Comparison of ENCODE assay signal across 16 cellular contexts in genomic region chrX:17633546-17633945, GRCh38.
DNase-seq lines count a peak whose midpoint lies in the region; FAIRE-seq and TF ChIP-seq lines count a peak whose summit lies in the region.
"Had no signal": no experiment of that assay in that cellular context is flagged by ENCODE, and none has a peak within 500 bp of the region (broad histone marks: within the 10 kb centered on the region; RNA-seq: fewer than 3 reads in every experiment).

No MANE protein-coding gene starts in this region.

- in situ Hi-C loops in HAP-1 (cut with MboI; ENCODE audit: low sequenced_read_pairs), result no loop called here

- peak overlapping the region; percentile 49 for H3K4me3 Mint-ChIP-seq in T-helper 1 cell treated with Interleukin-12 subunit alpha and Interleukin-12 subunit beta and Interleukin-4 antibody, amounts not matched to agents 30 μg/mL and 1 μg/mL, for 36 hours
- H3K4me3 Mint-ChIP-seq in activated T-helper 2 cell treated with anti-CD3 and anti-CD28 coated beads, Interferon-gamma antibody, Interleukin-2, Interleukin-4, amounts not matched to agents 10 μg/mL and 5 μg/mL and 100 μg/mL, durations not matched to agents 14 hours and 24 hours and 36 hours (ENCODE audit: low read depth), result peak overlapping the region; percentile 35
- H3K4me3 Mint-ChIP-seq in osteocyte (ENCODE audit: unreplicated experiment), result no peak overlapping the region

- no peak for TF ChIP-seq CTCF in osteocyte (IDR thresholded peaks at IDR 0.05)

- H3K4me3 ChIP-seq in HAP-1, result no peak overlapping the region
- H3K4me3 ChIP-seq: suprapubic skin had no signal

- intact Hi-C loops in activated T-helper 2 cell treated with anti-CD3 and anti-CD28 coated beads, Interferon-gamma antibody, Interleukin-2, Interleukin-4, amounts not matched to agents 10 μg/mL and 5 μg/mL and 100 μg/mL, durations not matched to agents 14 hours and 24 hours and 36 hours (cut with micrococcal nuclease), result no loop called here

- no peaks in the 10 kb centered on the region for H3K27me3 Mint-ChIP-seq in T-helper 1 cell treated with Interleukin-12 subunit alpha and Interleukin-12 subunit beta and Interleukin-4 antibody, amounts not matched to agents 30 μg/mL and 1 μg/mL, for 36 hours (ENCODE audit: low read depth)
- no peaks in the 10 kb centered on the region for H3K27me3 Mint-ChIP-seq in activated T-helper 2 cell treated with anti-CD3 and anti-CD28 coated beads, Interferon-gamma antibody, Interleukin-2, Interleukin-4, amounts not matched to agents 10 μg/mL and 5 μg/mL and 100 μg/mL, durations not matched to agents 14 hours and 24 hours and 36 hours (ENCODE audit: low read depth)
- H3K27me3 Mint-ChIP-seq in osteocyte (ENCODE audit: unreplicated experiment), result no peaks in the 10 kb centered on the region

- no peak for FAIRE-seq in GM12891 (lab: Jason Lieb, UNC)
- FAIRE-seq: bronchial epithelial cell, G401.6 had no signal

- H3K9me3 Mint-ChIP-seq in T-helper 1 cell treated with Interleukin-12 subunit alpha and Interleukin-12 subunit beta and Interleukin-4 antibody, amounts not matched to agents 30 μg/mL and 1 μg/mL, for 36 hours, result no peaks in the 10 kb centered on the region
- H3K9me3 Mint-ChIP-seq in activated T-helper 2 cell treated with anti-CD3 and anti-CD28 coated beads, Interferon-gamma antibody, Interleukin-2, Interleukin-4, amounts not matched to agents 10 μg/mL and 5 μg/mL and 100 μg/mL, durations not matched to agents 14 hours and 24 hours and 36 hours, result no peaks in the 10 kb centered on the region
- no peaks in the 10 kb centered on the region for H3K9me3 Mint-ChIP-seq in osteocyte (ENCODE audit: unreplicated experiment)

- no peak for DNase-seq in T-helper 1 cell
- DNase-seq in HAP-1 (ENCODE audit: low spot score in 2 of 2), result peak; percentile 46 to 79
- no peak for DNase-seq in activated T-helper 2 cell treated with anti-CD3 and anti-CD28 coated beads, Interferon-gamma antibody, Interleukin-2, Interleukin-4, amounts not matched to agents 10 μg/mL and 5 μg/mL and 100 μg/mL, durations not matched to agents 14 hours and 24 hours and 36 hours (ENCODE audit: low spot score)
- no peak for DNase-seq in osteocyte (ENCODE audit: extremely low spot score, unreplicated experiment)
- no peak for DNase-seq in GM12891 (ENCODE audit: insufficient read length, low spot score)
- no peak for DNase-seq in medulla oblongata (ENCODE audit: extremely low spot score)
- no peak for DNase-seq in foreskin melanocyte
- DNase-seq: activated CD4-positive, alpha-beta T cell treated with anti-CD3 and anti-CD28 coated beads for 1 hour; activated effector memory CD4-positive, alpha-beta T cell treated with Interleukin-2 at 50 U/mL for 16 hours; KG1; NCI-H1436; NCI-H510A treated with DMSO at 0.1 percent for 48 hours had no signal

- TF ChIP-seq POLR2A in GM12891 (IDR thresholded peaks at IDR 0.05; ENCODE audit: low read depth, low read length), result no peak

- H3K36me3 ChIP-seq in HAP-1 (replicated peaks), result no peaks in the 10 kb centered on the region
- H3K36me3 ChIP-seq: suprapubic skin had no signal

- no peaks in the 10 kb centered on the region for H3K9me3 ChIP-seq in HAP-1
- H3K9me3 ChIP-seq: suprapubic skin had no signal

- H3K4me1 Mint-ChIP-seq in T-helper 1 cell treated with Interleukin-12 subunit alpha and Interleukin-12 subunit beta and Interleukin-4 antibody, amounts not matched to agents 30 μg/mL and 1 μg/mL, for 36 hours (ENCODE audit: low read depth), result peaks cover 10% of the 10 kb centered on the region
- H3K4me1 Mint-ChIP-seq in activated T-helper 2 cell treated with anti-CD3 and anti-CD28 coated beads, Interferon-gamma antibody, Interleukin-2, Interleukin-4, amounts not matched to agents 10 μg/mL and 5 μg/mL and 100 μg/mL, durations not matched to agents 14 hours and 24 hours and 36 hours (ENCODE audit: low read depth), result peaks cover 6% of the 10 kb centered on the region
- peaks cover 22% of the 10 kb centered on the region for H3K4me1 Mint-ChIP-seq in osteocyte (ENCODE audit: unreplicated experiment)

- H3K4me1 ChIP-seq in HAP-1, result peaks cover 32% of the 10 kb centered on the region
- H3K4me1 ChIP-seq: suprapubic skin had no signal

- H3K27me3 ChIP-seq in HAP-1 (ENCODE audit: low read depth), result peaks cover 3% of the 10 kb centered on the region; the same call in 1 of the 2 replicates
- H3K27me3 ChIP-seq: suprapubic skin had no signal

- H3K27ac Mint-ChIP-seq in T-helper 1 cell treated with Interleukin-12 subunit alpha and Interleukin-12 subunit beta and Interleukin-4 antibody, amounts not matched to agents 30 μg/mL and 1 μg/mL, for 36 hours, result peak overlapping the region; percentile 76
- peak overlapping the region; percentile 72 for H3K27ac Mint-ChIP-seq in activated T-helper 2 cell treated with anti-CD3 and anti-CD28 coated beads, Interferon-gamma antibody, Interleukin-2, Interleukin-4, amounts not matched to agents 10 μg/mL and 5 μg/mL and 100 μg/mL, durations not matched to agents 14 hours and 24 hours and 36 hours
- peak overlapping the region; percentile 68 for H3K27ac Mint-ChIP-seq in osteocyte (ENCODE audit: unreplicated experiment)

- H3K36me3 Mint-ChIP-seq in T-helper 1 cell treated with Interleukin-12 subunit alpha and Interleukin-12 subunit beta and Interleukin-4 antibody, amounts not matched to agents 30 μg/mL and 1 μg/mL, for 36 hours (ENCODE audit: low read depth), result peaks cover 2% of the 10 kb centered on the region
- no peaks in the 10 kb centered on the region for H3K36me3 Mint-ChIP-seq in activated T-helper 2 cell treated with anti-CD3 and anti-CD28 coated beads, Interferon-gamma antibody, Interleukin-2, Interleukin-4, amounts not matched to agents 10 μg/mL and 5 μg/mL and 100 μg/mL, durations not matched to agents 14 hours and 24 hours and 36 hours (ENCODE audit: low read depth)
- no peaks in the 10 kb centered on the region for H3K36me3 Mint-ChIP-seq in osteocyte (ENCODE audit: unreplicated experiment)

TF ChIP-seq in GM12891, 5 proteins besides CTCF, POLR2A, EP300 and RAD21:
- TF ChIP-seq TAF1 (IDR thresholded peaks at IDR 0.05; ENCODE audit: low read depth, low read length), result no peak
- no peak for TF ChIP-seq POLR2AphosphoS5 (IDR thresholded peaks at IDR 0.05; ENCODE audit: low read depth, low read length)
- TF ChIP-seq SPI1 (IDR thresholded peaks at IDR 0.05; ENCODE audit: low read depth, low read length), result no peak
- no peak for TF ChIP-seq PAX5 (IDR thresholded peaks at IDR 0.05; ENCODE audit: insufficient read depth, low read length, severe bottlenecking)
- no peak for TF ChIP-seq POU2F2 (IDR thresholded peaks at IDR 0.05; ENCODE audit: low read depth, low read length)

Comparison
In these comparisons a context has a peak if more than half of its experiments do, and no peak if none do; other contexts are left out.
1. DNase-seq: peak in HAP-1 (2 of 2); none in T-helper 1 cell (0 of 5), activated T-helper 2 cell treated with anti-CD3 and anti-CD28 coated beads, Interferon-gamma antibody, Interleukin-2, Interleukin-4, amounts not matched to agents 10 μg/mL and 5 μg/mL and 100 μg/mL, durations not matched to agents 14 hours and 24 hours and 36 hours (single experiment), osteocyte (single experiment), GM12891 (single experiment), medulla oblongata (single experiment) and foreskin melanocyte (single experiment).
2. Peak in every context shown above with its lines, with median percentiles within 50 percentile points of each other: H3K27ac Mint-ChIP-seq.